ENCODE assay signal across 1 cellular context in the genomic region with DNA sequence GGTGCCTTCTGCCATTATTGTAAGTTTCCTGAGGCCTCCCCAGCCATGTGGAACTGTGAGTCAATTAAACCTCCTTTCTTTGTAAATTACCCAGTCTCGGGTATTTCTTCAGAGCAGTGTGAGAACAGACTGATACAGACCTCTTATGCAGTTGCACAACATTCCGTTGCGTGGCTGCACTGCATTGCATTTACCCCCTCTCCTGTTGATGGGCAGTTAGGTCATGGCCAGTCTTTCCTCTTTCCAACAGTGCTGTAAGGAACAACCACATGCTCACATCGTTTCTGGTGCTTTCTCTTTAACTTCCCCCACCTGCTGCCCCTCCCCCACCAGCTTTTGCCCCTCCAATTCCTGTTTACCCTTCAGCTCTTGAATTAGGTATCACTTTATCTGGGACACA.
TF ChIP-seq lines count a peak whose summit lies in the region.

No MANE protein-coding gene starts in this region.

TF ChIP-seq in GM23338, 12 proteins besides CTCF, POLR2A, EP300 and RAD21 (continued from another document):
- TF ChIP-seq, protein P1, sequence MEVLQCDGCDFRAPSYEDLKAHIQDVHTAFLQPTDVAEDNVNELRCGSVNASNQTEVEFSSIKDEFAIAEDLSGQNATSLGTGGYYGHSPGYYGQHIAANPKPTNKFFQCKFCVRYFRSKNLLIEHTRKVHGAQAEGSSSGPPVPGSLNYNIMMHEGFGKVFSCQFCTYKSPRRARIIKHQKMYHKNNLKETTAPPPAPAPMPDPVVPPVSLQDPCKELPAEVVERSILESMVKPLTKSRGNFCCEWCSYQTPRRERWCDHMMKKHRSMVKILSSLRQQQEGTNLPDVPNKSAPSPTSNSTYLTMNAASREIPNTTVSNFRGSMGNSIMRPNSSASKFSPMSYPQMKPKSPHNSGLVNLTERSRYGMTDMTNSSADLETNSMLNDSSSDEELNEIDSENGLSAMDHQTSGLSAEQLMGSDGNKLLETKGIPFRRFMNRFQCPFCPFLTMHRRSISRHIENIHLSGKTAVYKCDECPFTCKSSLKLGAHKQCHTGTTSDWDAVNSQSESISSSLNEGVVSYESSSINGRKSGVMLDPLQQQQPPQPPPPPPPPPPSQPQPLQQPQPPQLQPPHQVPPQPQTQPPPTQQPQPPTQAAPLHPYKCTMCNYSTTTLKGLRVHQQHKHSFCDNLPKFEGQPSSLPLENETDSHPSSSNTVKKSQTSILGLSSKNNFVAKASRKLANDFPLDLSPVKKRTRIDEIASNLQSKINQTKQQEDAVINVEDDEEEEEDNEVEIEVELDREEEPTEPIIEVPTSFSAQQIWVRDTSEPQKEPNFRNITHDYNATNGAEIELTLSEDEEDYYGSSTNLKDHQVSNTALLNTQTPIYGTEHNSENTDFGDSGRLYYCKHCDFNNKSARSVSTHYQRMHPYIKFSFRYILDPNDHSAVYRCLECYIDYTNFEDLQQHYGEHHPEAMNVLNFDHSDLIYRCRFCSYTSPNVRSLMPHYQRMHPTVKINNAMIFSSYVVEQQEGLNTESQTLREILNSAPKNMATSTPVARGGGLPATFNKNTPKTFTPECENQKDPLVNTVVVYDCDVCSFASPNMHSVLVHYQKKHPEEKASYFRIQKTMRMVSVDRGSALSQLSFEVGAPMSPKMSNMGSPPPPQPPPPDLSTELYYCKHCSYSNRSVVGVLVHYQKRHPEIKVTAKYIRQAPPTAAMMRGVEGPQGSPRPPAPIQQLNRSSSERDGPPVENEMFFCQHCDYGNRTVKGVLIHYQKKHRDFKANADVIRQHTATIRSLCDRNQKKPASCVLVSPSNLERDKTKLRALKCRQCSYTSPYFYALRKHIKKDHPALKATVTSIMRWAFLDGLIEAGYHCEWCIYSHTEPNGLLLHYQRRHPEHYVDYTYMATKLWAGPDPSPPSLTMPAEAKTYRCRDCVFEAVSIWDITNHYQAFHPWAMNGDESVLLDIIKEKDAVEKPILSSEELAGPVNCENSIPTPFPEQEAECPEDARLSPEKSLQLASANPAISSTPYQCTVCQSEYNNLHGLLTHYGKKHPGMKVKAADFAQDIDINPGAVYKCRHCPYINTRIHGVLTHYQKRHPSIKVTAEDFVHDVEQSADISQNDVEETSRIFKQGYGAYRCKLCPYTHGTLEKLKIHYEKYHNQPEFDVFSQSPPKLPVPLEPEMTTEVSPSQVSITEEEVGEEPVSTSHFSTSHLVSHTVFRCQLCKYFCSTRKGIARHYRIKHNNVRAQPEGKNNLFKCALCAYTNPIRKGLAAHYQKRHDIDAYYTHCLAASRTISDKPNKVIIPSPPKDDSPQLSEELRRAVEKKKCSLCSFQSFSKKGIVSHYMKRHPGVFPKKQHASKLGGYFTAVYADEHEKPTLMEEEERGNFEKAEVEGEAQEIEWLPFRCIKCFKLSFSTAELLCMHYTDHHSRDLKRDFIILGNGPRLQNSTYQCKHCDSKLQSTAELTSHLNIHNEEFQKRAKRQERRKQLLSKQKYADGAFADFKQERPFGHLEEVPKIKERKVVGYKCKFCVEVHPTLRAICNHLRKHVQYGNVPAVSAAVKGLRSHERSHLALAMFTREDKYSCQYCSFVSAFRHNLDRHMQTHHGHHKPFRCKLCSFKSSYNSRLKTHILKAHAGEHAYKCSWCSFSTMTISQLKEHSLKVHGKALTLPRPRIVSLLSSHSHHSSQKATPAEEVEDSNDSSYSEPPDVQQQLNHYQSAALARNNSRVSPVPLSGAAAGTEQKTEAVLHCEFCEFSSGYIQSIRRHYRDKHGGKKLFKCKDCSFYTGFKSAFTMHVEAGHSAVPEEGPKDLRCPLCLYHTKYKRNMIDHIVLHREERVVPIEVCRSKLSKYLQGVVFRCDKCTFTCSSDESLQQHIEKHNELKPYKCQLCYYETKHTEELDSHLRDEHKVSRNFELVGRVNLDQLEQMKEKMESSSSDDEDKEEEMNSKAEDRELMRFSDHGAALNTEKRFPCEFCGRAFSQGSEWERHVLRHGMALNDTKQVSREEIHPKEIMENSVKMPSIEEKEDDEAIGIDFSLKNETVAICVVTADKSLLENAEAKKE (CRISPR knock-in tag; IDR thresholded peaks at IDR 0.05): no peak
- TF ChIP-seq STAT1 (IDR thresholded peaks at IDR 0.05; ENCODE audit: unreplicated experiment) (no peak), CREB1 (CRISPR knock-in tag; IDR thresholded peaks at IDR 0.05; ENCODE audit: low read depth) (no peak), REST (IDR thresholded peaks at IDR 0.05; ENCODE audit: unreplicated experiment) (no peak), EZH2 (IDR thresholded peaks at IDR 0.05; ENCODE audit: low read depth, unreplicated experiment) (no peak), EZH2phosphoT487 (IDR thresholded peaks at IDR 0.05; ENCODE audit: unreplicated experiment) (no peak), ZNF114 (CRISPR knock-in tag; IDR thresholded peaks at IDR 0.05) (no peak), ETS1 (IDR thresholded peaks at IDR 0.05) (no peak), ZNF331 (CRISPR knock-in tag; IDR thresholded peaks at IDR 0.05; ENCODE audit: low read depth) (no peak)
